Comparison of ENCODE assay signal across 1 cellular context in genomic region chr1:27690205-27690604, GRCh38.
TF ChIP-seq lines count a peak whose summit lies in the region.

No MANE protein-coding gene starts in this region.

TF ChIP-seq in HEK293, 187 proteins besides CTCF, POLR2A, EP300 and RAD21:
- no peak for TF ChIP-seq ZNF707 (tag by site-specific recombination; IDR thresholded peaks at IDR 0.05)
- no peak for TF ChIP-seq ZNF37A (tag by site-specific recombination; IDR thresholded peaks at IDR 0.05)
- TF ChIP-seq ZNF664 (tag by site-specific recombination; IDR thresholded peaks at IDR 0.05) = 0 out of 2 replicates have a peak, but pooled peaks have one; percentile 2
- no peak for TF ChIP-seq EGR2 (tag by site-specific recombination; IDR thresholded peaks at IDR 0.05; ENCODE audit: low read depth)
- TF ChIP-seq ZNF76 (tag by site-specific recombination; IDR thresholded peaks at IDR 0.05; ENCODE audit: borderline replicate concordance, low read depth) = no peak
